ENCODE assay signal across 14 cellular contexts in the genomic region with DNA sequence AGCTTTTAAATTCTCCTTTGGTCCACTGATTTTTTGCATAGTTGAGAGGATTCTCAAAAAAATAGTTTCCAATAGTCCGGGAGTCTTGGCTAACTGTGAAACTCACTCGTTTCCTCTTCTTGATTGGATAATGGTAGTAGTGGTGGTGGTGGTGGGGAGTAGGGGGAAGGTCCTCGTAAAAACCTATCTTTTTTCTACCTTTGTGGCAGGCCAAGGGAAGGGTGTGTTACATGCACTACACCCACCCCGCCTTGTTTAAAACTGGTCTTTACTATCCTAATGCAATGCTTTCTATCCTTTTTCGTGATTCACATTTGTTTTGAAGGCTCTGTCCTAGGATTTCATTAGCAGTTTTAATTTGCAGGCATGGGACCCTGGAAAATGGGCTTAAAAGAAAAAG. TPM values are rescaled to one million over a fixed set of nuclear protein-coding genes. Genes with fewer than 3 reads are reported as not detected.
DNase-seq lines count a peak whose midpoint lies in the region; ATAC-seq and TF ChIP-seq lines count a peak whose summit lies in the region.
"Had no signal": no experiment of that assay in that cellular context is flagged by ENCODE, and none has a peak within 500 bp of the region (broad histone marks: within the 10 kb centered on the region; RNA-seq: fewer than 3 reads in every experiment).

No MANE protein-coding gene starts in this region.

- TF ChIP-seq CTCF in HEK293 (tag by site-specific recombination; IDR thresholded peaks at IDR 0.05) (no peak), WTC11 (IDR thresholded peaks at IDR 0.05) (no peak), stomach (IDR thresholded peaks at IDR 0.05) (no peak)

- peaks cover 81% of the 10 kb centered on the region for H3K4me1 Mint-ChIP-seq in WTC11
- peaks cover 9% of the 10 kb centered on the region for H3K4me1 Mint-ChIP-seq in activated naive CD8-positive, alpha-beta T cell treated with anti-CD3 and anti-CD28 coated beads for 36 hours
- peaks cover 3% of the 10 kb centered on the region for H3K4me1 Mint-ChIP-seq in activated T-helper 2 cell treated with anti-CD3 and anti-CD28 coated beads, Interferon-gamma antibody, Interleukin-2, Interleukin-4, amounts not matched to agents 10 μg/mL and 5 μg/mL and 100 μg/mL, durations not matched to agents 14 hours and 24 hours and 36 hours (ENCODE audit: low read depth)

- H3K4me3 Mint-ChIP-seq in WTC11 = peak overlapping the region; percentile 70
- H3K4me3 Mint-ChIP-seq in activated naive CD8-positive, alpha-beta T cell treated with anti-CD3 and anti-CD28 coated beads for 36 hours = no peak overlapping the region
- H3K4me3 Mint-ChIP-seq in activated T-helper 2 cell treated with anti-CD3 and anti-CD28 coated beads, Interferon-gamma antibody, Interleukin-2, Interleukin-4, amounts not matched to agents 10 μg/mL and 5 μg/mL and 100 μg/mL, durations not matched to agents 14 hours and 24 hours and 36 hours (ENCODE audit: low read depth) = no peak overlapping the region
- H3K4me3 Mint-ChIP-seq: naive thymus-derived CD4-positive, alpha-beta T cell had no signal

- DNase-seq in WTC11 (ENCODE audit: low spot score) (no peak), stomach (no peak)
- no peak for DNase-seq in activated naive CD8-positive, alpha-beta T cell treated with anti-CD3 and anti-CD28 coated beads for 36 hours
- no peak for DNase-seq in activated T-helper 2 cell treated with anti-CD3 and anti-CD28 coated beads, Interferon-gamma antibody, Interleukin-2, Interleukin-4, amounts not matched to agents 10 μg/mL and 5 μg/mL and 100 μg/mL, durations not matched to agents 14 hours and 24 hours and 36 hours (ENCODE audit: low spot score)
- DNase-seq: anterior cingulate cortex; KG1; naive thymus-derived CD4-positive, alpha-beta T cell; NCI-H2107; stimulated activated CD4-positive, alpha-beta T cell treated with anti-CD3 and anti-CD28 coated beads, Interleukin-15, amount 100 ng/mL, for 24 hours had no signal

- CTCF ChIA-PET in HEK293 (lab: Yijun Ruan, JAX) (interaction anchor here (0.7 to 2.0 kb wide), 5 partner anchors 80 to 390 kb away, joined by 3 to 9 read pairs (median 4); no protein-coding TSS in a partner anchor), WTC11 (lab: Charles Lee) (interaction anchor here (0.9 to 1.8 kb wide), 4 partner anchors 67 to 390 kb away, joined by 3 to 4 read pairs (median 4); no protein-coding TSS in a partner anchor)

- peak overlapping the region; percentile 29; the same call in 1 of the 2 replicates for H3K27ac Mint-ChIP-seq in WTC11
- no peak overlapping the region for H3K27ac Mint-ChIP-seq in activated naive CD8-positive, alpha-beta T cell treated with anti-CD3 and anti-CD28 coated beads for 36 hours
- no peak overlapping the region for H3K27ac Mint-ChIP-seq in activated T-helper 2 cell treated with anti-CD3 and anti-CD28 coated beads, Interferon-gamma antibody, Interleukin-2, Interleukin-4, amounts not matched to agents 10 μg/mL and 5 μg/mL and 100 μg/mL, durations not matched to agents 14 hours and 24 hours and 36 hours
- H3K27ac Mint-ChIP-seq: naive thymus-derived CD4-positive, alpha-beta T cell had no signal

- H3K9ac ChIP-seq in iPS-20b (ENCODE audit: low read depth, low read length) = peak overlapping the region; percentile 53; the same call in 1 of the 2 replicates

- H3K9me3 ChIP-seq in HEK293 (ENCODE audit: control insufficient read depth, insufficient read depth, low read depth, low read length) (no peaks in the 10 kb centered on the region), iPS-20b (ENCODE audit: insufficient read depth, low read depth, low read length) (no peaks in the 10 kb centered on the region), stomach (no peaks in the 10 kb centered on the region)

- WGBS in stomach, 5 donors = 71 to 83% (median 77%) methylated on average over 5 of the region's 5 CpGs

- peaks cover 0 to 2% of the 10 kb centered on the region in 2 experiments; a peak in 1 of 3 replicates for H3K36me3 ChIP-seq in HEK293 (ENCODE audit: control insufficient read depth in 2 of 2, insufficient read depth in 1 of 2, low read length in 2 of 2)
- peaks cover 12% of the 10 kb centered on the region; the same call in 1 of the 2 replicates for H3K36me3 ChIP-seq in iPS-20b (ENCODE audit: insufficient read depth, low read depth, low read length)
- H3K36me3 ChIP-seq in stomach = no peaks in the 10 kb centered on the region

- POLR2A ChIA-PET in HEK293 (lab: Yijun Ruan, JAX) (no interaction called here), WTC11 (lab: Charles Lee) (interaction anchor here (0.6 to 2.0 kb wide), 4 partner anchors 73 to 534 kb away, joined by 3 to 9 read pairs (median 6); no protein-coding TSS in a partner anchor)

- H3K27me3 ChIP-seq in iPS-20b (ENCODE audit: insufficient read depth, low read length) (peaks cover 11% of the 10 kb centered on the region; the same call in 1 of the 2 replicates), stomach (peaks cover 0 to 12% (median 0%) of the 10 kb centered on the region in 3 donors)

- H3K27me3 Mint-ChIP-seq in WTC11 (ENCODE audit: low read depth) = peaks cover 3% of the 10 kb centered on the region; the same call in 1 of the 2 replicates
- peaks cover 89% of the 10 kb centered on the region for H3K27me3 Mint-ChIP-seq in activated naive CD8-positive, alpha-beta T cell treated with anti-CD3 and anti-CD28 coated beads for 36 hours
- H3K27me3 Mint-ChIP-seq in activated T-helper 2 cell treated with anti-CD3 and anti-CD28 coated beads, Interferon-gamma antibody, Interleukin-2, Interleukin-4, amounts not matched to agents 10 μg/mL and 5 μg/mL and 100 μg/mL, durations not matched to agents 14 hours and 24 hours and 36 hours (ENCODE audit: low read depth) = peaks cover 81% of the 10 kb centered on the region

- H3K4me1 ChIP-seq in HEK293 (ENCODE audit: control insufficient read depth, insufficient read depth, low read length) = peaks cover 11% of the 10 kb centered on the region; the same call in 1 of the 2 replicates
- H3K4me1 ChIP-seq in iPS-20b (ENCODE audit: insufficient read depth, low read length) = peaks cover 66% of the 10 kb centered on the region
- peaks cover 28 to 81% (median 53%) of the 10 kb centered on the region in 4 donors for H3K4me1 ChIP-seq in stomach

- TF ChIP-seq POLR2A in stomach (IDR thresholded peaks at IDR 0.05) = no peak

- no peak for TF ChIP-seq EP300 in stomach (IDR thresholded peaks at IDR 0.05)

- no peak for ATAC-seq in WTC11
- no peak for ATAC-seq in GM21825 (IDR thresholded peaks at IDR 0.05; ENCODE audit: unreplicated experiment)
- ATAC-seq in GM19328 (IDR thresholded peaks at IDR 0.05; ENCODE audit: unreplicated experiment) = no peak
- ATAC-seq: HCT116; naive thymus-derived CD4-positive, alpha-beta T cell had no signal

- H3K9me3 Mint-ChIP-seq in WTC11 = no peaks in the 10 kb centered on the region
- H3K9me3 Mint-ChIP-seq in activated naive CD8-positive, alpha-beta T cell treated with anti-CD3 and anti-CD28 coated beads for 36 hours = no peaks in the 10 kb centered on the region
- H3K9me3 Mint-ChIP-seq in activated T-helper 2 cell treated with anti-CD3 and anti-CD28 coated beads, Interferon-gamma antibody, Interleukin-2, Interleukin-4, amounts not matched to agents 10 μg/mL and 5 μg/mL and 100 μg/mL, durations not matched to agents 14 hours and 24 hours and 36 hours = no peaks in the 10 kb centered on the region

- H3K27ac ChIP-seq in HEK293 (ENCODE audit: extremely low read depth, low read depth, low read length) (no peak overlapping the region), iPS-20b (ENCODE audit: low read length) (no peak overlapping the region), stomach (peak overlapping the region in 4 of 5 donors; percentile 78 to 99 (median 97))

- intact Hi-C loops in stomach (cut with DNase I; ENCODE audit: low total_unique reads) = no loop called here
- intact Hi-C loops in activated T-helper 2 cell treated with anti-CD3 and anti-CD28 coated beads, Interferon-gamma antibody, Interleukin-2, Interleukin-4, amounts not matched to agents 10 μg/mL and 5 μg/mL and 100 μg/mL, durations not matched to agents 14 hours and 24 hours and 36 hours (cut with micrococcal nuclease) = loop anchor here (10.0 kb wide), 1 partner anchor 136 kb away; no protein-coding TSS in a partner anchor

- H3K4me3 ChIP-seq in HEK293 (ENCODE audit: low read depth, low read length) (no peak overlapping the region), iPS-20b (ENCODE audit: low read length) (peak overlapping the region; percentile 96), stomach (no peak overlapping the region)

- H3K36me3 Mint-ChIP-seq in WTC11 = peaks cover 4% of the 10 kb centered on the region; the same call in 1 of the 2 replicates
- no peaks in the 10 kb centered on the region for H3K36me3 Mint-ChIP-seq in activated naive CD8-positive, alpha-beta T cell treated with anti-CD3 and anti-CD28 coated beads for 36 hours
- H3K36me3 Mint-ChIP-seq in activated T-helper 2 cell treated with anti-CD3 and anti-CD28 coated beads, Interferon-gamma antibody, Interleukin-2, Interleukin-4, amounts not matched to agents 10 μg/mL and 5 μg/mL and 100 μg/mL, durations not matched to agents 14 hours and 24 hours and 36 hours (ENCODE audit: low read depth) = no peaks in the 10 kb centered on the region

TF ChIP-seq in HEK293, 187 proteins besides CTCF, POLR2A, EP300 and RAD21 (continues in another document):
- TF ChIP-seq KLF1 (tag by site-specific recombination; IDR thresholded peaks at IDR 0.05) (peak; percentile 66; the same call in 1 of the 2 replicates), ZNF777 (tag by site-specific recombination; IDR thresholded peaks at IDR 0.05; ENCODE audit: borderline replicate concordance) (no peak), ZNF341 (tag by site-specific recombination; IDR thresholded peaks at IDR 0.05; ENCODE audit: low read depth) (peak; percentile 51)

TF ChIP-seq in WTC11, 78 proteins besides CTCF, POLR2A, EP300 and RAD21 (continues in another document):
- TF ChIP-seq HMGA2 (CRISPR knock-in tag; IDR thresholded peaks at IDR 0.05) = no peak
- no peak for TF ChIP-seq ZBTB21 (CRISPR knock-in tag; IDR thresholded peaks at IDR 0.05; ENCODE audit: borderline replicate concordance)

RNA-seq across cellular contexts. Expression of a gene that starts 4.8 kb away (rescaled TPM):
- 58.9 to 79.9 TPM (median 62.0 TPM) in 3 replicates for total RNA-seq in WTC11 (2021)
- total RNA-seq in stomach = 100 to 1,000 TPM in 1 of 5 donors, 10 to 100 TPM in 4; 52.5 to 133 (median 85.0) TPM
- 10 to 100 TPM in 1 of 3 donors, 1 to 10 TPM in 2; 4.9 to 13.1 (median 8.4) TPM for polyA plus RNA-seq in stomach
- under 1 TPM; 0.43 to 0.68 TPM for total RNA-seq in activated naive CD8-positive, alpha-beta T cell treated with anti-CD3 and anti-CD28 coated beads for 36 hours
- total RNA-seq in activated T-helper 2 cell treated with anti-CD3 and anti-CD28 coated beads, Interferon-gamma antibody, Interleukin-2, Interleukin-4, amounts not matched to agents 10 μg/mL and 5 μg/mL and 100 μg/mL, durations not matched to agents 14 hours and 24 hours and 36 hours = 1.0 and 1.3 TPM in 2 replicates

Comparison
In these comparisons a context has a peak if more than half of its experiments do, and no peak if none do; other contexts are left out.
1. H3K27ac ChIP-seq: peak in stomach (4 of 5); none in HEK293 (single experiment) and iPS-20b (single experiment).
2. RNA of a gene that starts 4.8 kb away (total RNA-seq): 52.5 to 133 TPM in stomach and 58.9 to 79.9 TPM in WTC11; 1.0 to 1.3 TPM in activated T-helper 2 cell treated with anti-CD3 and anti-CD28 coated beads, Interferon-gamma antibody, Interleukin-2, Interleukin-4, amounts not matched to agents 10 μg/mL and 5 μg/mL and 100 μg/mL, durations not matched to agents 14 hours and 24 hours and 36 hours and 0.43 to 0.68 TPM in activated naive CD8-positive, alpha-beta T cell treated with anti-CD3 and anti-CD28 coated beads for 36 hours; every median in the first group is over 10 times any median in the second.